In the genomic region with DNA sequence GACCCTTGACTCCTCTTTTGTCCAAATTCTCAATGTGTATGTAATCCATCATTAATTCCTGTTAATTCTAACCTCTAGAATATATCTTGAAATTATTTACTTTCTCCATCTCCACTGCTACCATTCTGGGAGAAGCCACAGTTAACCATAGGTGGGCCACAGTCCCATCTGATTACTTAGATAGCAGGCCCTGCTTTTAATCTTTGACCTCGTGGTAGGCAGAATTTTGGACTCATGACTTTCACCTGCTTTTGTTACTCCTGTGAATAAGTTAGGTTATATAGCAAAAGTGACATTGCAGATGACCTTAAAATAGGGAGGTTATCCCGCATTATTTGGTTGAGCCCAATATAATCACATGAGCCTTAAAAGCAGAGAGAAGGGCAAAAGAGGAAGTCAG, we compare ENCODE assay signal across 33 cellular contexts.
"Had no signal": no experiment of that assay in that cellular context is flagged by ENCODE, and none has a peak within 500 bp of the region (broad histone marks: within the 10 kb centered on the region; RNA-seq: fewer than 3 reads in every experiment).

No MANE protein-coding gene starts in this region.

- DNase-seq: activated B cell treated with CpG ODN at 0.5 μM for 24 hours; activated CD4-positive, alpha-beta memory T cell treated with anti-CD3 and anti-CD28 coated beads for 36 hours; activated CD4-positive, alpha-beta T cell treated with anti-CD3 and anti-CD28 coated beads for 4 hours; activated CD4-positive, alpha-beta T cell treated with anti-CD3 and anti-CD28 coated beads, Interleukin-2, amount 10 ng/mL, durations not matched to agents 24 days and 14 days; activated CD4-positive, alpha-beta T cell treated with anti-CD3 and anti-CD28 coated beads, Interleukin-2, amount 50 U/mL, for 1 hour; activated CD4-positive, alpha-beta T cell treated with anti-CD3 and anti-CD28 coated beads, Interleukin-2, amount 50 U/mL, for 4 hours; activated CD4-positive, CD25-positive, alpha-beta regulatory T cell treated with anti-CD3 and anti-CD28 coated beads, Interleukin-2, amount 50 U/mL, for 72 hours; activated CD8-positive, alpha-beta memory T cell treated with anti-CD3 and anti-CD28 coated beads, Interleukin-2, amount 50 U/mL, for 4 hours; activated CD8-positive, alpha-beta T cell treated with anti-CD3 and anti-CD28 coated beads for 36 hours; activated effector memory CD4-positive, alpha-beta T cell treated with anti-CD3 and anti-CD28 coated beads, Interleukin-2, amount 50 U/mL, for 16 hours; activated gamma-delta T cell treated with Interleukin-2 at 50 U/mL for 16 hours; activated naive CD4-positive, alpha-beta T cell; activated naive CD4-positive, alpha-beta T cell treated with anti-CD3 and anti-CD28 coated beads for 36 hours; activated naive CD4-positive, alpha-beta T cell treated with anti-CD3 and anti-CD28 coated beads, Interleukin-2, amount 50 U/mL, for 16 hours; activated naive CD8-positive, alpha-beta T cell treated with anti-CD3 and anti-CD28 coated beads for 36 hours; activated T-cell treated with anti-CD3 and anti-CD28 coated beads for 4 hours; activated T-cell treated with anti-CD3 and anti-CD28 coated beads, Interleukin-2, amount 50 U/mL, for 1 hour; activated T-cell treated with anti-CD3 and anti-CD28 coated beads, Interleukin-2, amount 50 U/mL, for 4 hours; activated T-cell treated with anti-CD3 and anti-CD28 coated beads, Interleukin-2, amount 50 U/mL, for 72 hours; adrenal gland; amniotic stem cell; aorta; body of pancreas; brain microvascular endothelial cell; central memory CD4-positive, alpha-beta T cell; T-helper 2 cell; T-helper 9 cell had no signal

- ATAC-seq: activated CD8-positive, alpha-beta T cell treated with anti-CD3 and anti-CD28 coated beads for 36 hours; activated naive CD4-positive, alpha-beta T cell treated with anti-CD3 and anti-CD28 coated beads, Interleukin-2, amount 50 U/mL, for 72 hours; activated T-cell treated with anti-CD3 and anti-CD28 coated beads, Interleukin-2, amount 50 U/mL, for 4 hours; activated T-cell treated with anti-CD3 and anti-CD28 coated beads, Interleukin-2, amount 50 U/mL, for 72 hours; activated T-helper 17 cell treated with anti-CD3 and anti-CD28 coated beads, Interleukin-2, amount 50 U/mL, for 72 hours; body of pancreas had no signal

- H3K36me3 ChIP-seq: adrenal gland, brain microvascular endothelial cell, breast epithelium had no signal

- H3K4me1 ChIP-seq: adrenal gland, body of pancreas, breast epithelium had no signal

- H3K9me3 ChIP-seq: adrenal gland, body of pancreas, breast epithelium had no signal

- H3K27me3 ChIP-seq: adrenal gland, body of pancreas, brain microvascular endothelial cell, breast epithelium had no signal

- H3K4me3 ChIP-seq: adrenal gland, body of pancreas, breast epithelium had no signal

- FAIRE-seq: astrocyte, TTC549 had no signal

- H3K27ac ChIP-seq: adrenal gland, body of pancreas, brain microvascular endothelial cell, breast epithelium, VCaP had no signal
